In the genomic region with DNA sequence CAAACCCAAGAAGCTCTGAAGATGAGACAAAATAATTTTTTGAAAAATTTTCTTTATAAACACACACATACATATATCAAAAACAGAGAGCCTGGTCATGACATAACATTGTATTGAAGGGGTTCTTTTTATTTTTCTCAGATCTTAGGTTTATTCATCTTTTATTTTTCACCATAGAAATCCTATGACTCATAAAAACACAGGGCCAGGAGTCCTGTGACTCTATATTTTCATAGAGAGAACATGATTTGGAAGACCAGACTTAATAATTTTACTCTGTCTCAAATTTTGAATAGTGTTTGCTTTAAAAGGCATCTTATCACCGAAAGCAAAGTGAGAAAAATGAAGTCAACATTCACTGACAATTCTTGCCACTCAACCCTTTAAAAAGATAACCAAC, we compare ENCODE assay signal across 1 cellular context.
TF ChIP-seq lines count a peak whose summit lies in the region.

No MANE protein-coding gene starts in this region.

TF ChIP-seq in IMR-90, 13 proteins besides CTCF, POLR2A, EP300 and RAD21:
- TF ChIP-seq NFE2L2 (IDR thresholded peaks at IDR 0.05; ENCODE audit: low read depth, low read length) (no peak), CHD1 (IDR thresholded peaks at IDR 0.05; ENCODE audit: low read depth, low read length) (no peak), RFX5 (IDR thresholded peaks at IDR 0.05; ENCODE audit: low read depth, low read length) (no peak), FOS (IDR thresholded peaks at IDR 0.05; ENCODE audit: low read depth, low read length) (0 out of 2 replicates have a peak, but pooled peaks have one; percentile 8)
